In genomic region chr7:155388561-155388960, GRCh38 we compare ENCODE assay signal across 24 cellular contexts.
"Had no signal": no experiment of that assay in that cellular context is flagged by ENCODE, and none has a peak within 500 bp of the region (broad histone marks: within the 10 kb centered on the region; RNA-seq: fewer than 3 reads in every experiment).

No MANE protein-coding gene starts in this region.

- H3K36me3 ChIP-seq: MG63 had no signal

- H3K9ac ChIP-seq: SK-N-SH had no signal

- H3K9me3 ChIP-seq: MG63, SK-N-SH had no signal

- H3K27ac ChIP-seq: RWPE1 had no signal

- ATAC-seq: HepG2, Panc1, PC-3 had no signal

- H3K4me2 ChIP-seq: SK-N-SH had no signal

- H3K27me3 ChIP-seq: MG63 had no signal

- H3K4me3 ChIP-seq: MG63 had no signal

- DNase-seq: IMR-90, Karpas-422, KG1, MG63, NCI-H1092, NCI-H1105 treated with DMSO at 0.1 percent for 48 hours, NCI-H1417 treated with DMSO at 0.1 percent for 48 hours, NCI-H187, NCI-H2029, NCI-H2081 treated with DMSO at 0.1 percent for 48 hours, NCI-H2171, NCI-H226, NCI-H446, NCI-H510A, NCI-H524 treated with DMSO at 0.1 percent for 48 hours, NCI-H69, NCI-H774, SHP77, SK-N-SH, SW 1271 had no signal
